8 cellular contexts compared by ENCODE assay signal in the genomic region with DNA sequence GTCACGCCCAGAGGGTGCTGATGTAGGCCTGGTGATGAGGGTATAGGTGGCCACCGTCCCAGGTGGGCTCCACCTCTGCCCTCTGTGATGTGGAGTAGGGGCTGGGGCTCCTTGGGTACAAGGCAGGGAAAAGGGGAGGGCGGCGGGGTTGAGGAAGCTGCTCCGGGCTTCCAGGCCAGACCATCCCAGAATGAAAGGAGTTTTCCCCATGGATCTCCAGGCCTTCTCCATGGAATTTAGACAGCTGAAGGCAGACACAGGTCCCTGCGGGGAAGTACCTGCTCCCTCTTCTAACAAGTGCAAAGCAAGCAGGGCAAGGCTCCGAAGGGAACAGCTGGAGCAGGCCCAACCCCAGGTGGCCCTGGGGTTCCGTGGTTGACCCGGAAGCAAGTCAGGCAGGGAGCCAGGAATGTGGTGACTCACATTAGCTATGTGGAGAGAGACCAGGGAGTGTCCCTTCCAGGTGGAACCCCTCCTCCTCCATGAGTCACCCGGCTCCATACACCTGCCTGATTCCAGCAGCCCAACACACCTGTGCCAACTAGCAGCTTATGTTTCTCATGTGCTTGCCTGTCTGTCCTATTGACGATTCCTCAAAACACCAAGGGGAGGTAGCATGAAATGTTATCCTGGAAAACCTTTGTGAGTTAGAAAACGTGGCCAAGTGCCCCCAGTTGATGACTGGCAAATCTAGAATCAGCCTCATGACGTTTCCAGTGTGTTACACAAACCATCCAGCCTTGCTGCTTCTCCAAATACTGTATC. TPM values are rescaled to one million over a fixed set of nuclear protein-coding genes. Genes with fewer than 3 reads are reported as not detected.
DNase-seq lines count a peak whose midpoint lies in the region; ATAC-seq and TF ChIP-seq lines count a peak whose summit lies in the region.

No MANE protein-coding gene starts in this region.

- H3K27ac ChIP-seq in DND-41 (ENCODE audit: low read length) (no peak overlapping the region), MM.1S (ENCODE audit: low read length) (peak overlapping the region; percentile 99), ovary (no peak overlapping the region)

- H3K36me3 ChIP-seq in DND-41 (ENCODE audit: insufficient read depth, low read length) (no peaks in the 10 kb centered on the region), MM.1S (replicated peaks; ENCODE audit: insufficient read depth, low read length) (no peaks in the 10 kb centered on the region), ovary (no peaks in the 10 kb centered on the region)

- ATAC-seq in DND-41 (ENCODE audit: insufficient read depth, low read depth) (no peak), HG02870 (IDR thresholded peaks at IDR 0.05; ENCODE audit: unreplicated experiment) (no peak), GM21423 (IDR thresholded peaks at IDR 0.05; ENCODE audit: unreplicated experiment) (no peak)

- H3K4me2 ChIP-seq in DND-41 (ENCODE audit: insufficient read depth, low read length) (peak overlapping the region; percentile 56), MM.1S (ENCODE audit: low read depth, low read length) (peak overlapping the region; percentile 92)

- H3K79me2 ChIP-seq in DND-41 (ENCODE audit: insufficient read depth, low read length), result no peaks in the 10 kb centered on the region
- H3K79me2 ChIP-seq in MM.1S (ENCODE audit: low read length), result no peaks in the 10 kb centered on the region

- H3K27me3 ChIP-seq in DND-41 (ENCODE audit: insufficient read depth, low read length, poor library complexity), result no peaks in the 10 kb centered on the region
- H3K27me3 ChIP-seq in MM.1S (replicated peaks; ENCODE audit: insufficient read depth, low read length), result no peaks in the 10 kb centered on the region
- H3K27me3 ChIP-seq in ovary, result no peaks in the 10 kb centered on the region

- intact Hi-C loops in ovary (cut with DNase I), result loop anchor here in 1 of 4 donors (10.0 kb wide), 1 partner anchor 101 kb away; no protein-coding TSS in a partner anchor

- H3F3A ChIP-seq in MM.1S (ENCODE audit: insufficient read depth, low read length), result peaks cover 18% of the 10 kb centered on the region

- no peak for DNase-seq in DND-41
- DNase-seq in MM.1S, result peak; percentile 23
- DNase-seq in T-helper 22 cell (ENCODE audit: low read depth), result peak; percentile 18
- peak; percentile 76 for DNase-seq in fibroblast of gingiva (ENCODE audit: low read depth)
- peak; percentile 37 to 57 (median 56) for DNase-seq in ovary
- no peak for DNase-seq in NK-92 treated with Interleukin-12 subunit alpha and Interleukin-12 subunit beta, amount 100 ng/mL, for 24 hours (lab: John Stamatoyannopoulos, UW)

- no peaks in the 10 kb centered on the region for H3K9me2 ChIP-seq in MM.1S (replicated peaks; ENCODE audit: insufficient read depth, low read length)

- TF ChIP-seq POLR2A in ovary (IDR thresholded peaks at IDR 0.05), result no peak

- no peak overlapping the region for H3K4me3 ChIP-seq in DND-41 (ENCODE audit: low read depth in 1 of 2, low read length in 2 of 2)
- peak overlapping the region; percentile 33; the same call in 1 of the 2 replicates for H3K4me3 ChIP-seq in MM.1S (ENCODE audit: low read length)
- H3K4me3 ChIP-seq in ovary, result no peak overlapping the region

- no peaks in the 10 kb centered on the region for H4K20me1 ChIP-seq in DND-41 (ENCODE audit: insufficient read depth, low read length)
- no peaks in the 10 kb centered on the region for H4K20me1 ChIP-seq in MM.1S (ENCODE audit: insufficient read depth, low read length)

- 76 to 83% (median 76%) methylated on average over 13 of the region's 13 CpGs for WGBS in ovary, 3 donors

- no peak for TF ChIP-seq CTCF in DND-41 (IDR thresholded peaks at IDR 0.05; ENCODE audit: borderline replicate concordance, extremely low read depth, low read length, poor library complexity, severe bottlenecking)
- TF ChIP-seq CTCF in MM.1S (IDR thresholded peaks at IDR 0.05; ENCODE audit: low read length), result no peak
- no peak for TF ChIP-seq CTCF in ovary (IDR thresholded peaks at IDR 0.05)

- H3K9ac ChIP-seq in DND-41 (ENCODE audit: low read depth, low read length), result no peak overlapping the region
- H3K9ac ChIP-seq in MM.1S (ENCODE audit: low read length), result peak overlapping the region; percentile 58

- TF ChIP-seq EP300 in ovary (IDR thresholded peaks at IDR 0.05), result no peak

- H3K9me3 ChIP-seq in DND-41 (ENCODE audit: insufficient read depth, low read length, severe bottlenecking), result no peaks in the 10 kb centered on the region
- no peaks in the 10 kb centered on the region for H3K9me3 ChIP-seq in MM.1S (replicated peaks; ENCODE audit: insufficient read depth, low read length)
- H3K9me3 ChIP-seq in ovary, result no peaks in the 10 kb centered on the region

- H3K4me1 ChIP-seq in DND-41 (ENCODE audit: insufficient read depth, low read length), result peaks cover 24% of the 10 kb centered on the region
- H3K4me1 ChIP-seq in MM.1S (ENCODE audit: low read length), result peaks cover 24% of the 10 kb centered on the region
- peaks cover 10% of the 10 kb centered on the region for H3K4me1 ChIP-seq in ovary (ENCODE audit: insufficient read depth)

- no peak overlapping the region for H2AFZ ChIP-seq in DND-41 (ENCODE audit: low read depth, low read length)
- no peak overlapping the region for H2AFZ ChIP-seq in MM.1S (ENCODE audit: low read length)

RNA-seq across cellular contexts. Expression of gene SNX9, which starts 59.7 kb away (rescaled TPM):
- total RNA-seq in ovary, result 10 to 100 TPM; 32.9 to 47.8 (median 38.7) TPM
- polyA plus RNA-seq in ovary, result 10 to 100 TPM; 31.2 to 48.0 TPM

Comparison
In these comparisons a context has a peak if more than half of its experiments do, and no peak if none do; other contexts are left out.
1. DNase-seq: peak in MM.1S (single experiment), T-helper 22 cell (single experiment), fibroblast of gingiva (single experiment) and ovary (5 of 5); none in DND-41 (single experiment) and NK-92 treated with Interleukin-12 subunit alpha and Interleukin-12 subunit beta, amount 100 ng/mL, for 24 hours (single experiment).